In the genomic region with DNA sequence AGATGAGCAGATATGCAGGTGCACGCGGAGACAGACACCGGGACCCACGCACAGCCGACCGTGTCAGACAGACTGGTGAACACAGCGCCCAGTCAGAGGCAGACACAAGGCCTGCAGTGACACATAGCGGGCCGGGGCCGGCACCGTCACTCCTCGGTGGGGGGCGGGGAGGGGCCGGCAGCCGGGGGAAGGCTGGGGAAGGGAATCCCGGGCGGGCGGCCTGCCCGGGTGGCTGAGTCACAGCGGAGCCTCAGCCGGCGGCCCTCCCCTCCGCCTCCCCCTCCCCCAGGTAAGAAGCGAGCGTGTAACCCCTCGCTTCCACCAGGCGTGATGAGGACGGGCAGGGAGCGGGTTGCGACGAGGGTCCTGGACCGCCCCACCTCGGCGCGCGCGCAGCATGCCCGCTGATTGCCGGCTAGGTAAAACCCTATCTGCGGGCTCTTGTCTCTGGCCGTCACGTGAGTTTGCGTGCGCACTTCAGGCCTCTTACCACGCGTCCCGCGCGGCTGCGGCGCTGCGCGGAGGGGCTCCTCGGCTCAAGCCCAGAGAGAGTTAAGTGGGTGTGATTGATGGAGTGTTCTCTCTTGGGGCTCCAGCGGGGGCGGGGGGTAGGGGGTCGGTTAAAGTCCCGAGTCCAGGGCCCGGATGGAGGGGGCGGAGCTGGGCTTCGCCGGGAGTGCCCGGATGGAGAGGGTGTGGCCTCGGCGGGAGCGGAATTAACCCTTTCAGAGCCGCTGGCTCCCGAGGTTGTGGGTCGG, we compare ENCODE assay signal across 8 cellular contexts. TPM values are rescaled to one million over a fixed set of nuclear protein-coding genes. Genes with fewer than 3 reads are reported as not detected.
DNase-seq lines count a peak whose midpoint lies in the region; ATAC-seq and TF ChIP-seq lines count a peak whose summit lies in the region.

No MANE protein-coding gene starts in this region.

- H3K36me3 Mint-ChIP-seq in activated B cell treated with CpG ODN at 0.5 μM for 24 hours (ENCODE audit: low read depth): peaks cover 33% of the 10 kb centered on the region

- no peaks in the 10 kb centered on the region for H3K27me3 ChIP-seq in GM06990 (replicated peaks; ENCODE audit: control insufficient read depth, insufficient read depth, low read length)

- H3K4me3 ChIP-seq in GM06990 (replicated peaks; ENCODE audit: low read depth, low read length) (peak overlapping the region; percentile 89), cardiac fibroblast (replicated peaks in 1 of 2; ENCODE audit: low read depth in 2 of 2, low read length in 2 of 2) (peak overlapping the region; percentile 74)

- peaks cover 8% of the 10 kb centered on the region for H3K36me3 ChIP-seq in GM06990 (ENCODE audit: control insufficient read depth, insufficient read depth, low read length)

- peak; percentile 88 for DNase-seq in GM06990 (ENCODE audit: extremely low read depth, insufficient read length)
- DNase-seq in NCI-H2171 treated with DMSO at 0.1 percent for 48 hours (lab: John Stamatoyannopoulos, UW): peak; percentile 90
- DNase-seq in activated B cell treated with CpG ODN at 0.5 μM for 24 hours: peak; percentile 90
- DNase-seq in cardiac fibroblast (ENCODE audit: low read depth in 2 of 2): peak; percentile 93 to 94
- peak; percentile 99 for DNase-seq in islet precursor cell
- peak; percentile 82 to 86 (median 83) for DNase-seq in stimulated activated CD4-positive, alpha-beta T cell treated with anti-CD3 and anti-CD28 coated beads, Interleukin-12 subunit alpha, Interleukin-12 subunit beta, amount 100 ng/mL, for 48 hours (ENCODE audit: low read depth in 2 of 3, low spot score in 1 of 3)

- peak overlapping the region; percentile 100 for H3K27ac Mint-ChIP-seq in activated B cell treated with CpG ODN at 0.5 μM for 24 hours

- peak overlapping the region; percentile 98 for H3K4me3 Mint-ChIP-seq in activated B cell treated with CpG ODN at 0.5 μM for 24 hours

- ATAC-seq in HG02840 (IDR thresholded peaks at IDR 0.05; ENCODE audit: low FRiP score, unreplicated experiment): peak; percentile 27
- ATAC-seq in activated B cell treated with CpG ODN at 0.5 μM for 24 hours (ENCODE audit: low read depth): peak; percentile 36
- no peak for ATAC-seq in GM19351 (IDR thresholded peaks at IDR 0.05; ENCODE audit: unreplicated experiment)

- POLR2A ChIA-PET in activated B cell treated with CpG ODN at 0.5 μM for 24 hours (lab: Charles Lee): interaction anchor here (0.5 to 5.1 kb wide), 23 partner anchors 8 to 622 kb away, joined by 3 to 136 read pairs (median 5); partner anchors contain the start of genes CHD3, CNTROB, CTC1 and CYB5D1

- H3K4me1 Mint-ChIP-seq in activated B cell treated with CpG ODN at 0.5 μM for 24 hours: peaks cover 68% of the 10 kb centered on the region

- H3K27me3 Mint-ChIP-seq in activated B cell treated with CpG ODN at 0.5 μM for 24 hours: no peaks in the 10 kb centered on the region

- TF ChIP-seq CTCF in GM06990 (IDR thresholded peaks at IDR 0.05; ENCODE audit: insufficient read depth, low read length, poor library complexity, severe bottlenecking) (peak; percentile 9), activated B cell treated with CpG ODN at 0.5 μM for 24 hours (IDR thresholded peaks at IDR 0.05) (no peak), cardiac fibroblast (IDR thresholded peaks at IDR 0.05; ENCODE audit: low read depth, low read length) (no peak)

- intact Hi-C loops in activated B cell treated with CpG ODN at 0.5 μM for 24 hours (cut with micrococcal nuclease): loop anchor here (1.0 to 2.0 kb wide), 8 partner anchors 10 to 827 kb away; partner anchors contain the start of genes ALOXE3, PHF23 and POLR2A

- CTCF ChIA-PET in activated B cell treated with CpG ODN at 0.5 μM for 24 hours (lab: Charles Lee): interaction anchor here (0.7 to 1.1 kb wide), 4 partner anchors 9 to 147 kb away, joined by 3 read pairs; partner anchors contain the start of gene NAA38

- H3K9me3 Mint-ChIP-seq in activated B cell treated with CpG ODN at 0.5 μM for 24 hours: no peaks in the 10 kb centered on the region

RNA-seq across cellular contexts. Expression of gene KDM6B, which starts 7.8 kb away (rescaled TPM):
- 70.8 and 72.5 TPM in 2 replicates for total RNA-seq in activated B cell treated with CpG ODN at 0.5 μM for 24 hours

RNA-seq across cellular contexts. Expression of gene TMEM88, which starts 13.1 kb away (rescaled TPM):
- total RNA-seq in activated B cell treated with CpG ODN at 0.5 μM for 24 hours: 3.2 and 7.1 TPM in 2 replicates

RNA-seq across cellular contexts. Expression of gene NAA38, which starts 15.6 kb away (rescaled TPM):
- 36.0 and 47.9 TPM in 2 replicates for total RNA-seq in activated B cell treated with CpG ODN at 0.5 μM for 24 hours

RNA-seq across cellular contexts. Expression of gene CYB5D1, which starts 16.0 kb away (rescaled TPM):
- 5.4 and 6.1 TPM in 2 replicates for total RNA-seq in activated B cell treated with CpG ODN at 0.5 μM for 24 hours

RNA-seq across cellular contexts. Expression of gene CHD3, which starts 46.8 kb away (rescaled TPM):
- 103 and 109 TPM in 2 replicates for total RNA-seq in activated B cell treated with CpG ODN at 0.5 μM for 24 hours
